In the genomic region with DNA sequence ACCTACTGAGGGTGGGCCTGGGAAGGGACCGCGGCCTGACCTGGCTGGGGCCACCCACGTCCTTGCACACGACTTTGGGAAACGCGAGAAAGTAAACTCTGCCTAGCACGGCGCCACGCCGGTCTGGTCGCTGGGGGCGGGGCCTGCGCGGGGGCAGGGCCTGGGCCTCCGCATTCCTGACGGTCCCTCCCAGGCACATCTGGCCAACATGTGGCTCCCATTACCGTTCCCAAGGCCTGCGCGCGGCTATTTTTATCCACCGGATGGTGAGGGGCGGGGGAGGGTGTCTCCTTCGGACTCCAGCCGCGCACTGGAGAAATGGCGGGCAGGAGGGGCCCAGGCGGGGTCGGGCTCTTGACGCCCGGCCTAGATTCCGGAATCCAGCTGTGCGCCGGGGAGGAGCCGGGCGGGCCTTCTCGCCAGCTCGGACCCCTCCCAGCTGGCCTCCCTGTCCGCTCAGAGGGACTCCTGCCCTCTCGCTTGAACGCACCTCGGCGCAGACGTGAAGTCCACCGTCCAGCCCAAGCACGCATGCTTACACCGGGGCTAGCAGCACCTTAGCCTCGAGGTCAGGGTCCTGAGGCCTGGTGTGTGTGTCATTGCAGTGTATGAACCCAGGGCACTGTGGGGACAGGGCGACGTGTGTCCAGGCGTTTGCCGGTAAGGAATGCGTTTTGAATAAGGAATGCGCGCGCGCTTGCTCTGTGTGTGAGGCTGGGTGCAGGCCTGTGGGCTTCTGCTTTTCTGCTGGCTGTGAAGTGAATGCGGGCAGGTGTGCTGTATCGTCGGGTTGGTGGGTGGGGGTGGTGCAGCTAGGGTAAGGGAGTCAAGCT, we compare ENCODE assay signal across 8 cellular contexts. TPM values are rescaled to one million over a fixed set of nuclear protein-coding genes. Genes with fewer than 3 reads are reported as not detected.
A peak's percentile ranks its signal among the peaks of the same experiment; 100 is the strongest.
DNase-seq lines count a peak whose midpoint lies in the region; ATAC-seq and TF ChIP-seq lines count a peak whose summit lies in the region.

No MANE protein-coding gene starts in this region.

- TF ChIP-seq CTCF in AG10803 (conservative IDR thresholded peaks at IDR 0.05; ENCODE audit: low read length) (no peak), PC-3 (conservative IDR thresholded peaks at IDR 0.05; ENCODE audit: low read depth, low read length) (no peak), RWPE1 (conservative IDR thresholded peaks at IDR 0.05; ENCODE audit: low read depth) (no peak)

- ATAC-seq in PC-3 (no peak), GM21576 (IDR thresholded peaks at IDR 0.05; ENCODE audit: unreplicated experiment) (no peak)

- POLR2A ChIA-PET in PC-3 (lab: Charles Lee; ENCODE audit: unreplicated experiment): no interaction called here
- POLR2A ChIA-PET in RWPE1 (lab: Yijun Ruan, JAX; ENCODE audit: low non-redundant PET): no interaction called here

- H3K4me1 ChIP-seq in HUES48 (ENCODE audit: control insufficient read depth, insufficient read depth, low read length) (peaks cover 29% of the 10 kb centered on the region), PC-3 (ENCODE audit: insufficient read depth, low read length) (peaks cover 9% of the 10 kb centered on the region)

- H3K27me3 ChIP-seq in HUES48 (ENCODE audit: control insufficient read depth, insufficient read depth, low read length): peaks cover 57% of the 10 kb centered on the region
- no peaks in the 10 kb centered on the region for H3K27me3 ChIP-seq in PC-3 (ENCODE audit: low read length)

- CTCF ChIA-PET in PC-3 (lab: Charles Lee) (interaction anchor here (0.6 kb wide), 1 partner anchor 21 kb away, joined by 3 read pairs; no protein-coding TSS in a partner anchor), RWPE1 (lab: Yijun Ruan, JAX) (interaction anchor here (0.6 to 0.7 kb wide), 2 partner anchors 8 to 19 kb away, joined by 3 to 5 read pairs; no protein-coding TSS in a partner anchor)

- H3K36me3 ChIP-seq in HUES48 (ENCODE audit: control insufficient read depth, insufficient read depth, low read length): no peaks in the 10 kb centered on the region
- no peaks in the 10 kb centered on the region for H3K36me3 ChIP-seq in PC-3 (ENCODE audit: low read depth, low read length)

- peak overlapping the region; percentile 80 for H3K4me3 ChIP-seq in AG10803 (ENCODE audit: low read length)
- H3K4me3 ChIP-seq in HUES48 (ENCODE audit: low read depth, low read length): peak overlapping the region; percentile 79
- H3K4me3 ChIP-seq in PC-3 (ENCODE audit: low read length): no peak overlapping the region

- H3K27ac ChIP-seq in HUES48 (ENCODE audit: low read depth, low read length) (peak overlapping the region; percentile 75), PC-3 (ENCODE audit: low read length) (no peak overlapping the region), RWPE1 (no peak overlapping the region)

- no peak overlapping the region for H2AFZ ChIP-seq in PC-3 (ENCODE audit: low read length)

- intact Hi-C loops in PC-3 (cut with micrococcal nuclease): no loop called here

- no peaks in the 10 kb centered on the region for H3K9me2 ChIP-seq in PC-3 (replicated peaks; ENCODE audit: low read length)

- no TSS peak for BruUV-seq in PC-3 (replicated peaks; lab: Mats Ljungman, UMichigan)

- no peaks in the 10 kb centered on the region for H3F3A ChIP-seq in PC-3 (ENCODE audit: low read length, unreplicated experiment)

- DNase-seq in AG10803 (ENCODE audit: low read depth): peak; percentile 96
- DNase-seq in astrocyte of the hippocampus (ENCODE audit: low read depth, low spot score): peak; percentile 68
- peak; percentile 82 for DNase-seq in iPS-NIHi11 (ENCODE audit: low spot score)
- peak; percentile 14 to 44 for DNase-seq in stimulated activated CD4-positive, alpha-beta T cell treated with anti-CD3 and anti-CD28 coated beads, Interleukin-4, amount 100 ng/mL, for 4 hours
- no peak for DNase-seq in PC-3
- DNase-seq in RWPE1 (ENCODE audit: low spot score): no peak

- H3K79me2 ChIP-seq in PC-3 (ENCODE audit: low read length): no peaks in the 10 kb centered on the region

- H3K9me3 ChIP-seq in HUES48 (ENCODE audit: control insufficient read depth, insufficient read depth, low read length) (no peaks in the 10 kb centered on the region), PC-3 (ENCODE audit: low read length) (no peaks in the 10 kb centered on the region)

- H3K9ac ChIP-seq in HUES48 (ENCODE audit: low read depth, low read length) (peak overlapping the region; percentile 57; the same call in 1 of the 2 replicates), PC-3 (ENCODE audit: low read length) (no peak overlapping the region)

- H4K20me1 ChIP-seq in PC-3 (ENCODE audit: low read length): no peaks in the 10 kb centered on the region

- H3K4me2 ChIP-seq in PC-3 (ENCODE audit: low read length): no peak overlapping the region

RNA-seq across cellular contexts. Expression of a gene that starts 2.1 kb away (rescaled TPM):
- total RNA-seq in PC-3 (2014; rRNA removed): 89.1 and 104 TPM in 2 replicates

RNA-seq across cellular contexts. Expression of a gene that starts 15.2 kb away (rescaled TPM):
- total RNA-seq in PC-3 (2014; rRNA removed): 11.3 and 16.4 TPM in 2 replicates

Comparison
In these comparisons a context has a peak if more than half of its experiments do, and no peak if none do; other contexts are left out.
1. DNase-seq: peak in AG10803 (single experiment), astrocyte of the hippocampus (single experiment), iPS-NIHi11 (single experiment) and stimulated activated CD4-positive, alpha-beta T cell treated with anti-CD3 and anti-CD28 coated beads, Interleukin-4, amount 100 ng/mL, for 4 hours (2 of 2); none in PC-3 (single experiment) and RWPE1 (single experiment).